ENCODE assay signal across 17 cellular contexts in the genomic region with DNA sequence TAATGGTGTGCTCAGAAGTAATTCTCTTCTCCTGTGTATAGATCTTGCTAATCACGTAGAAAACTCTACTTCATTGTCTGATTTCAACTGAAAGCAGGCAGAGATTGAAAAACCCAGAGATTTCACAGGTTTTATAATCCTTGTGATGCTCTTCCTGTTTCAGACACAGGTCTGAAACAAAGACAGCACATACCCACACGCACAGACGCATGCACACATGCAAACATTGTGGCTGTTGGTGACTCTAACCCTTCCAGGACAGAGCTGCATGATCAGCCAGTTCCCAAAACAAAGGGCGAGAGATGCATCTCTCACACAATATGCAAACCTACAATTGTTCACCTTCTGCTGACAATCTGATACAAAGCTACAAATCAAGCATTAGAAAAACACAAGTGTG. TPM values are rescaled to one million over a fixed set of nuclear protein-coding genes. Genes with fewer than 3 reads are reported as not detected.
DNase-seq lines count a peak whose midpoint lies in the region; ATAC-seq and TF ChIP-seq lines count a peak whose summit lies in the region.
"Had no signal": no experiment of that assay in that cellular context is flagged by ENCODE, and none has a peak within 500 bp of the region (broad histone marks: within the 10 kb centered on the region; RNA-seq: fewer than 3 reads in every experiment).

No MANE protein-coding gene starts in this region.

- no peaks in the 10 kb centered on the region for H3K4me1 Mint-ChIP-seq in activated T-cell treated with anti-CD3 and anti-CD28 coated beads, Interleukin-2, amount 50 U/mL, for 24 hours (ENCODE audit: low read depth)
- H3K4me1 Mint-ChIP-seq: endodermal cell, T-helper 17 cell had no signal

- POLR2A ChIA-PET in HEK293T (lab: Yijun Ruan, JAX) = no interaction called here

- H3K4me3 ChIP-seq in ascending aorta = no peak overlapping the region
- H3K4me3 ChIP-seq: ovary, stomach had no signal

- ATAC-seq in GM18519 (IDR thresholded peaks at IDR 0.05; ENCODE audit: low FRiP score, unreplicated experiment) = peak; percentile 99
- peak; percentile 98 for ATAC-seq in GM21381 (IDR thresholded peaks at IDR 0.05; ENCODE audit: unreplicated experiment)
- peak; percentile 85 for ATAC-seq in HG02970 (IDR thresholded peaks at IDR 0.05; ENCODE audit: low FRiP score, unreplicated experiment)
- peak; percentile 75 for ATAC-seq in HG03575 (IDR thresholded peaks at IDR 0.05; ENCODE audit: extremely low read depth, insufficient number of reproducible peaks, low FRiP score, unreplicated experiment)
- ATAC-seq: T-helper 17 cell had no signal

- H3K4me3 Mint-ChIP-seq in activated T-cell treated with anti-CD3 and anti-CD28 coated beads, Interleukin-2, amount 50 U/mL, for 24 hours = no peak overlapping the region
- H3K4me3 Mint-ChIP-seq: endodermal cell, T-helper 17 cell had no signal

- no peaks in the 10 kb centered on the region for H3K36me3 ChIP-seq in ascending aorta
- H3K36me3 ChIP-seq: ovary, stomach had no signal

- no peaks in the 10 kb centered on the region for H3K27me3 Mint-ChIP-seq in activated T-cell treated with anti-CD3 and anti-CD28 coated beads, Interleukin-2, amount 50 U/mL, for 24 hours

- H3K9me3 Mint-ChIP-seq in activated T-cell treated with anti-CD3 and anti-CD28 coated beads, Interleukin-2, amount 50 U/mL, for 24 hours = no peaks in the 10 kb centered on the region

- DNase-seq in HEK293T (ENCODE audit: extremely low spot score) (no peak), occipital lobe (lab: John Stamatoyannopoulos, UW) (no peak), ascending aorta (ENCODE audit: low spot score in 2 of 2) (no peak)
- no peak for DNase-seq in activated T-cell treated with anti-CD3 and anti-CD28 coated beads, Interleukin-2, amount 50 U/mL, for 24 hours
- DNase-seq: amygdala; endodermal cell; MV-4-11; NK-92 treated with Interleukin-12 subunit alpha and Interleukin-12 subunit beta, amount 100 ng/mL, for 24 hours; ovary; stimulated activated CD4-positive, alpha-beta T cell treated with anti-CD3 and anti-CD28 coated beads, Interleukin-1b, Interleukin-23, amount 100 ng/mL, for 48 hours; stomach; T-helper 17 cell had no signal

- TF ChIP-seq CTCF in ascending aorta (IDR thresholded peaks at IDR 0.05) = no peak

- CTCF ChIA-PET in HEK293T (lab: Yijun Ruan, JAX) = no interaction called here

- H3K9me3 ChIP-seq in ascending aorta = no peaks in the 10 kb centered on the region
- H3K9me3 ChIP-seq: ovary had no signal

- no peaks in the 10 kb centered on the region for H3K4me1 ChIP-seq in ascending aorta
- H3K4me1 ChIP-seq: stomach had no signal

- no peaks in the 10 kb centered on the region for H3K36me3 Mint-ChIP-seq in activated T-cell treated with anti-CD3 and anti-CD28 coated beads, Interleukin-2, amount 50 U/mL, for 24 hours (ENCODE audit: low read depth)

- intact Hi-C loops in ascending aorta (cut with DNase I) = no loop called here

- no peaks in the 10 kb centered on the region for H3K27me3 ChIP-seq in ascending aorta
- H3K27me3 ChIP-seq: ovary, stomach had no signal

- no peak overlapping the region for H3K27ac Mint-ChIP-seq in activated T-cell treated with anti-CD3 and anti-CD28 coated beads, Interleukin-2, amount 50 U/mL, for 24 hours
- H3K27ac Mint-ChIP-seq: endodermal cell, T-helper 17 cell had no signal

- no peak overlapping the region for H3K27ac ChIP-seq in ascending aorta
- H3K27ac ChIP-seq: ovary, stomach had no signal

TF ChIP-seq in HEK293T, 16 proteins besides CTCF, POLR2A, EP300 and RAD21:
- TF ChIP-seq FOXM1 (IDR thresholded peaks at IDR 0.05; ENCODE audit: borderline replicate concordance) (no peak), FOXA1 (IDR thresholded peaks at IDR 0.05) (no peak), ZNF384 (IDR thresholded peaks at IDR 0.05) (no peak), CTBP1 (IDR thresholded peaks at IDR 0.05; ENCODE audit: borderline replicate concordance) (no peak), ARNT (IDR thresholded peaks at IDR 0.05) (no peak), HDGF (IDR thresholded peaks at IDR 0.05; ENCODE audit: borderline replicate concordance) (no peak), LEF1 (IDR thresholded peaks at IDR 0.05; ENCODE audit: borderline replicate concordance) (no peak), TARDBP (IDR thresholded peaks at IDR 0.05) (no peak), SP1 (IDR thresholded peaks at IDR 0.05) (no peak), BHLHE40 (IDR thresholded peaks at IDR 0.05; ENCODE audit: borderline replicate concordance) (no peak), SUZ12 (IDR thresholded peaks at IDR 0.05) (no peak), L3MBTL2 (conservative IDR thresholded peaks at IDR 0.05) (no peak), FOXK2 (IDR thresholded peaks at IDR 0.05) (no peak)
TF ChIP-seq in HEK293T: peak in this region for 0.

RNA-seq across cellular contexts. Expression of a gene that starts 11.1 kb away (rescaled TPM):
- total RNA-seq in occipital lobe = 2.2 TPM
- 1.3 TPM for total RNA-seq in ascending aorta
- total RNA-seq: activated CD8-positive, alpha-beta memory T cell treated with anti-CD3 and anti-CD28 coated beads for 36 hours; endodermal cell had no signal
